Comparison of ENCODE assay signal across 12 cellular contexts in the genomic region with DNA sequence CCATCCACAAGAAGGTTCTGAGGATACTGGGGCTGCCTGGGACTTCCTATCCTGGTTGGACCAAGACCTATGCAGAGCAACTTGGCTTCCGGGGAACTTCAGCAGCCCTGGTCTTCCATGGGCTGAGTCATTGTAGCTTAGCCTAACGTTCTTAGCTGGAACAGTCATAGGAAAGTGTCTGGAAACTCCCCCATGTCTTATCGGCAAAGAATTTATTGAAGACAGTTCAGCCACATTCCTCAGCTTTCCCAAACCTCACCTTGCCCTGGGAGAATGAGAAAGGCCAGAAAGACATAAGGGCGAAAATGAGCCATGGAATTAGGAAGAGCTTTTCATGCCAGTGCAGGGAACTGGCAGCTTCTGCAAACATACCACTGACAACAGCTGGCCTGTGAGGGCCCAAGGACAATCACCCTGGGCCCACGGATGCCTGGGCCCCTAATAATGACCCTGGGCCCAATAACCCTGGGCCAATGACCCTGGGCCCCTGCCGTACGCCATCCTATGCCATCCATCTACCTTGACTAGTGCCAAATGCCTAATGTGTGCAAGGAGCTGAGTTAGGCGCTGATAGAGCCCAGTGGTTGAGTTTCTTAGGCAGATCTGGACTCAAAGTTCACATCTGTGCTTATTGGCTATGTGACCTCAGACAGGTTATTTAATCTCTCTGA.
DNase-seq lines count a peak whose midpoint lies in the region; ATAC-seq and TF ChIP-seq lines count a peak whose summit lies in the region.
"Had no signal": no experiment of that assay in that cellular context is flagged by ENCODE, and none has a peak within 500 bp of the region (broad histone marks: within the 10 kb centered on the region; RNA-seq: fewer than 3 reads in every experiment).

No MANE protein-coding gene starts in this region.

- H3K27ac Mint-ChIP-seq in Caco-2 (ENCODE audit: unreplicated experiment), result peak overlapping the region; percentile 93
- no peak overlapping the region for H3K27ac Mint-ChIP-seq in H9

- H3K14ac ChIP-seq in H9 (ENCODE audit: insufficient read depth, low read length), result no peak overlapping the region

- H3K9me3 ChIP-seq in Caco-2 (no peaks in the 10 kb centered on the region), PC-9 (ENCODE audit: insufficient read depth, low read depth) (no peaks in the 10 kb centered on the region), H9 (ENCODE audit: control insufficient read depth, low read depth, low read length) (no peaks in the 10 kb centered on the region)

- H2BK15ac ChIP-seq in H9 (ENCODE audit: low read depth, low read length), result no peak overlapping the region

- H2BK20ac ChIP-seq in H9 (ENCODE audit: low read depth, low read length, poor library complexity, severe bottlenecking), result no peak overlapping the region

- peak overlapping the region; percentile 53 for H3K4me2 ChIP-seq in PC-9
- no peak overlapping the region for H3K4me2 ChIP-seq in H9 (ENCODE audit: insufficient read depth, insufficient read length, low read length)

- no peak overlapping the region for H3K23ac ChIP-seq in H9 (ENCODE audit: insufficient read length, low read depth, low read length)

- CTCF ChIA-PET in Caco-2 (lab: Charles Lee), result interaction anchor here (0.7 to 1.3 kb wide), 3 partner anchors 38 to 91 kb away, joined by 3 to 4 read pairs (median 3); no protein-coding TSS in a partner anchor
- CTCF ChIA-PET in PC-9 (lab: Charles Lee), result interaction anchor here (1.0 to 1.7 kb wide), 3 partner anchors 9 to 190 kb away, joined by 3 to 10 read pairs (median 3); no protein-coding TSS in a partner anchor

- peaks cover 34% of the 10 kb centered on the region for H3F3A ChIP-seq in PC-9 (ENCODE audit: insufficient read depth, low read depth)

- H3T11ph ChIP-seq in H9 (ENCODE audit: low read length), result no peak overlapping the region

- no peaks in the 10 kb centered on the region for H3K9me2 ChIP-seq in PC-9 (ENCODE audit: insufficient read depth)

- TF ChIP-seq CTCF in Caco-2 (IDR thresholded peaks at IDR 0.05; ENCODE audit: insufficient read depth in 1 of 2, low read depth in 1 of 2, low read length in 1 of 2, severe bottlenecking in 1 of 2, unreplicated experiment in 1 of 2) (no peak), PC-9 (conservative IDR thresholded peaks at IDR 0.05) (no peak), epithelial cell of proximal tubule (conservative IDR thresholded peaks at IDR 0.05; ENCODE audit: low read depth, low read length) (no peak), omental fat pad (IDR thresholded peaks at IDR 0.05) (no peak), H9 (conservative IDR thresholded peaks at IDR 0.05) (no peak)

- no peak overlapping the region for H2AK5ac ChIP-seq in H9 (ENCODE audit: insufficient read length, low read length)

- H3K9me3 Mint-ChIP-seq in Caco-2 (ENCODE audit: unreplicated experiment) (no peaks in the 10 kb centered on the region), H9 (peaks cover 0 to under 1% of the 10 kb centered on the region in 2 experiments; a peak in 1 of 5 replicates)

- no peak overlapping the region for H3K4ac ChIP-seq in H9 (ENCODE audit: low read depth, low read length)

- no peak overlapping the region for H3K18ac ChIP-seq in H9 (ENCODE audit: insufficient read length, low read depth, low read length)

- no peak overlapping the region for H2AFZ ChIP-seq in PC-9
- no peak overlapping the region for H2AFZ ChIP-seq in H9 (ENCODE audit: low read length)

- H3K4me3 ChIP-seq in Caco-2 (ENCODE audit: low read depth, low read length) (no peak overlapping the region), PC-9 (peak overlapping the region; percentile 4; the same call in 1 of the 2 replicates), epithelial cell of proximal tubule (ENCODE audit: low read depth, low read length) (no peak overlapping the region)

- H3K9ac ChIP-seq in H9 (ENCODE audit: extremely low read depth, insufficient read length, low read length), result no peak overlapping the region

- H3K27ac ChIP-seq in PC-9, result peak overlapping the region; percentile 94
- H3K27ac ChIP-seq in H9 (ENCODE audit: insufficient read length, low read depth, low read length), result no peak overlapping the region

- peak overlapping the region; percentile 52 for H3K4me3 Mint-ChIP-seq in Caco-2 (ENCODE audit: unreplicated experiment)
- H3K4me3 Mint-ChIP-seq in H9, result no peak overlapping the region

- H3K4me1 Mint-ChIP-seq in Caco-2 (ENCODE audit: low read depth, unreplicated experiment) (peaks cover 38% of the 10 kb centered on the region), H9 (peaks cover 3 to 8% of the 10 kb centered on the region in 2 experiments; a peak in 3 of 4 replicates)

- H3K79me2 ChIP-seq in PC-9 (ENCODE audit: low read depth), result no peaks in the 10 kb centered on the region
- no peaks in the 10 kb centered on the region for H3K79me2 ChIP-seq in H9 (ENCODE audit: insufficient read depth, low read length)

- H3K56ac ChIP-seq in H9 (ENCODE audit: insufficient read length, low read depth, low read length), result no peak overlapping the region

- H2BK120ac ChIP-seq in H9 (ENCODE audit: low read depth, low read length, poor library complexity, severe bottlenecking), result no peak overlapping the region

- intact Hi-C loops in Caco-2 (cut with micrococcal nuclease; ENCODE audit: unreplicated experiment) (loop anchor here (1.0 to 5.0 kb wide), 4 partner anchors 14 to 132 kb away; a partner anchor contains a TSS), PC-9 (cut with micrococcal nuclease; ENCODE audit: unreplicated experiment) (loop anchor here (1.0 to 5.0 kb wide), 3 partner anchors 10 to 116 kb away; no protein-coding TSS in a partner anchor)

- H3K36me3 ChIP-seq in Caco-2 (ENCODE audit: control insufficient read depth, insufficient read depth, low read length) (no peaks in the 10 kb centered on the region), PC-9 (ENCODE audit: low read depth) (no peaks in the 10 kb centered on the region)

- no peak overlapping the region for H4K5ac ChIP-seq in H9 (ENCODE audit: insufficient read length, low read depth, low read length)

- H3K36me3 Mint-ChIP-seq in Caco-2 (ENCODE audit: insufficient read depth, unreplicated experiment) (peaks cover 6% of the 10 kb centered on the region), H9 (ENCODE audit: insufficient read depth in 1 of 3, low read depth in 3 of 3) (no peaks in the 10 kb centered on the region)

- no peak overlapping the region for H2BK12ac ChIP-seq in H9 (ENCODE audit: insufficient read length, low read depth, low read length)

- H3K27me3 ChIP-seq in Caco-2 (replicated peaks; ENCODE audit: control insufficient read depth, insufficient read depth, low read length) (no peaks in the 10 kb centered on the region), PC-9 (ENCODE audit: insufficient read depth, low read depth) (no peaks in the 10 kb centered on the region), H9 (ENCODE audit: insufficient read depth, low read length) (no peaks in the 10 kb centered on the region)

- no peak overlapping the region for H4K8ac ChIP-seq in H9 (replicated peaks; ENCODE audit: insufficient read length, low read depth, low read length)

- POLR2A ChIA-PET in Caco-2 (lab: Charles Lee), result interaction anchor here (0.6 to 1.6 kb wide), 3 partner anchors 44 to 170 kb away, joined by 3 to 8 read pairs (median 3); a partner anchor contains a TSS
- POLR2A ChIA-PET in PC-9 (lab: Charles Lee; ENCODE audit: unreplicated experiment), result interaction anchor here (0.6 to 2.4 kb wide), 9 partner anchors 9 to 261 kb away, joined by 3 to 60 read pairs (median 5); a partner anchor contains a TSS

- H3K4me1 ChIP-seq in Caco-2 (peaks cover 51% of the 10 kb centered on the region), PC-9 (replicated peaks; ENCODE audit: insufficient read depth) (peaks cover 47% of the 10 kb centered on the region), H9 (ENCODE audit: insufficient read depth, low read length) (no peaks in the 10 kb centered on the region)

- H3K27me3 Mint-ChIP-seq in Caco-2 (ENCODE audit: insufficient read depth, unreplicated experiment) (no peaks in the 10 kb centered on the region), H9 (ENCODE audit: low read depth) (peaks cover 2% of the 10 kb centered on the region; the same call in 1 of the 2 replicates)

- H3K23me2 ChIP-seq in H9 (ENCODE audit: insufficient read length, low read depth, low read length, poor library complexity, severe bottlenecking), result no peaks in the 10 kb centered on the region

- peak; percentile 84 for ATAC-seq in omental fat pad (ENCODE audit: low FRiP score)
- no peak for ATAC-seq in GM18502 (IDR thresholded peaks at IDR 0.05; ENCODE audit: poor library complexity, unreplicated experiment)

- H4K91ac ChIP-seq in H9 (ENCODE audit: insufficient read length, low read depth, low read length), result no peak overlapping the region

- H3K79me1 ChIP-seq in H9 (ENCODE audit: insufficient read depth, low read depth, low read length, poor library complexity, severe bottlenecking), result no peaks in the 10 kb centered on the region

- no CpG with 5 or more reads among the region's 8 CpGs for WGBS in H9 (ENCODE audit: extremely low coverage, insufficient read length, low lambda C conversion rate)

- BruUV-seq in Caco-2 (replicated peaks; lab: Mats Ljungman, UMichigan) (no TSS peak), PC-9 (replicated peaks; lab: Mats Ljungman, UMichigan) (no TSS peak)

- no peaks in the 10 kb centered on the region for H4K20me1 ChIP-seq in PC-9 (ENCODE audit: insufficient read depth)
- H4K20me1 ChIP-seq in H9 (ENCODE audit: control insufficient read depth, insufficient read depth, insufficient read length), result no peaks in the 10 kb centered on the region

- no peak overlapping the region for H2BK5ac ChIP-seq in H9 (ENCODE audit: insufficient read length, low read length)

- DNase-seq in Caco-2 (peak; percentile 71 to 81), PC-9 (peak; percentile 77 to 99), epithelial cell of proximal tubule (ENCODE audit: low read depth) (peak; percentile 96), omental fat pad (ENCODE audit: low spot score) (no peak), H9 (no peak), NCI-H2081 (lab: John Stamatoyannopoulos, UW) (no peak), putamen (ENCODE audit: low spot score) (no peak)
- DNase-seq: central memory CD4-positive, alpha-beta T cell; NCI-H1417 treated with DMSO at 0.1 percent for 48 hours; RPMI8226; stimulated activated CD4-positive, alpha-beta T cell treated with anti-CD3 and anti-CD28 coated beads, Interleukin-15, amount 100 ng/mL, for 24 hours had no signal

Comparison
In these comparisons a context has a peak if more than half of its experiments do, and no peak if none do; other contexts are left out.
1. DNase-seq: peak in Caco-2 (2 of 2), PC-9 (2 of 2) and epithelial cell of proximal tubule (single experiment); none in omental fat pad (single experiment), H9 (single experiment), NCI-H2081 (0 of 2) and putamen (single experiment).